Comparison of ENCODE assay signal across 24 cellular contexts in the genomic region with DNA sequence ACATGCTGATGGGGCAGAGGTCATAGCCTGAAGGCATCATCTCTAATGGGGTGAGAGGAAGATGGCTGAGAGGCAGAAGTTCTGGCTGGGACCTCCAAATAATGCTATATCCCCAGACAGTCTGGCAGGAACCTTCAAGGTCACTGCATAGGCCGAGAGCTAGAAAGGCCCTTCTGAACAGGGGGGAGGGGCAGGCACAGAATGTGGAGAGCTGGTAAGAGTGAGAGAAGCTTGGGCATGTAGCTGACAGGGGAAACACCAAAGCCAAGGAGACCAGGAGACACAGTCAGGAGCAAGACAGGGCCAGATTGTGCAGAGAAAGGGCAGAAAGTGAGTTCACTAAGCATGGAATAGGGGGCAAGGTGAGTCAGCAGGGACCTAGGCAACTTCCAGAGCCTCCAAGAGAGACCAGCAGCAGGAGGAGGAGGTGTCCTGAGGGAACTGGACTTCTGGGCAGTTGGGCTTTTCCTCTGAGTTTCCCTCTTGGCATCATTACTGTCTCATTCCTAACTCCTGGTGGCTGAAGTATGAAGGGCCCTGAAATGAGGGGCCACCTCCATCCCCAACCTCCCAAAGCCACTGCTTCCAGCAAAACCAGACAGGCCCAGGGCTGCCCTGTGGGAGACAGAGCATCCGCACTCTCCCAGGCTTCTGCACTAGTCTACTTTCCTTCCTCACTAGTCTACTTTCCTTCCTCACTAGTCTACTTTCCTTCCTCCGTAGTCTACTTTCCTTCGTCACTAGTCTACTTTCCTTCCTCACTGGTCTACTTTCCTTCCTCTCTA. TPM values are rescaled to one million over a fixed set of nuclear protein-coding genes. Genes with fewer than 3 reads are reported as not detected.
"Had no signal": no experiment of that assay in that cellular context is flagged by ENCODE, and none has a peak within 500 bp of the region (broad histone marks: within the 10 kb centered on the region; RNA-seq: fewer than 3 reads in every experiment).

No MANE protein-coding gene starts in this region.

- FAIRE-seq: HTR-8/SVneo, K562, RCC 7860 had no signal

- H3K4me3 Mint-ChIP-seq: IgD-negative memory B cell had no signal

- ATAC-seq: K562 had no signal

- H3K36me3 Mint-ChIP-seq: IgD-negative memory B cell had no signal

- H3K9ac ChIP-seq: KMS-11, SK-N-SH had no signal

- H3K4me3 ChIP-seq: K562 had no signal

- DNase-seq: Kasumi-1, MM.1S, NCI-H1092 treated with DMSO at 0.1 percent for 48 hours, NCI-H1436, NCI-H187, NCI-H2029, NCI-H2081 treated with DMSO at 0.1 percent for 48 hours, NCI-H2171, NCI-H226, NCI-H446, NCI-H510A, NCI-H524 treated with DMSO at 0.1 percent for 48 hours, NCI-H69, NCI-H774, RPMI8226, SHP77, SK-N-SH, SW 1271 had no signal

- H3K9me3 ChIP-seq: SK-N-SH had no signal

- H3K27ac ChIP-seq: HL-60, KMS-11 had no signal

- H3K4me2 ChIP-seq: KMS-11, SK-N-SH had no signal

- H3K27ac Mint-ChIP-seq: IgD-negative memory B cell had no signal

RNA-seq across cellular contexts. Expression of a gene that starts 17.1 kb away (rescaled TPM):
- polyA plus RNA-seq: IgD-negative memory B cell, K562, SK-N-SH had no signal
